In the genomic region with DNA sequence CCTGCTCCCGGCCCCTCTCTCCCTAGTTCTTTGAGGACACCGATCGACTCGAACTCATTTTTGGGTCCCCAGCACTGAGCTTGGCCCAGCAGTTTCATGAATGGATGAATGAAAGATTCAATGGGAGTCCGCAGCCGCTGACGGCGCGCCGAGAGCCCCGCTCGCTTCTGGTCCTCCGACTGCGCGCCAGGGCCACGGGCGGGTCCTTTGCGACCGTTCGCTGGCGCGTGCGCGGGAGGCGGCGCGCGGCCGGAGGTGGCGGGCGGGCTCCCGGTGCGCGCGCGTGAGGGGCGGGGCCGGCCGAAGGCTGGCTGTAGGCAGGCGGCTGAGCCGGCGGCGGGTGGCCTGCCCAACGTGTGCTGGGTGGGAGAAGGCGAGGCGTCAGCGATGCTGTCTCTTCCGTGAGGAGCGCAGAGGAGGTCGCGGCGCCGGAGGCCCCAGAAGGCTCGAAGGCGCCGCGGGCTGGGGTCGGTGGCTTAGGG, we compare ENCODE assay signal across 1 cellular context.
TF ChIP-seq lines count a peak whose summit lies in the region.

Gene MAST2 (plus strand): TSS at position 314 of the 482 bp plus-strand sequence. CDS start 284 bp downstream, outside the sequence.

TF ChIP-seq in SK-N-SH, 30 proteins besides CTCF, POLR2A, EP300 and RAD21 (continued from another document):
- TF ChIP-seq POLR2AphosphoS5 (IDR thresholded peaks at IDR 0.05; ENCODE audit: low read depth, low read length) (peak; percentile 57), EZH2phosphoT487 (IDR thresholded peaks at IDR 0.05; ENCODE audit: borderline replicate concordance, low read depth) (no peak), SIN3A (IDR thresholded peaks at IDR 0.05; ENCODE audit: borderline replicate concordance, low read depth, low read length) (no peak)
- TF ChIP-seq, protein P1, sequence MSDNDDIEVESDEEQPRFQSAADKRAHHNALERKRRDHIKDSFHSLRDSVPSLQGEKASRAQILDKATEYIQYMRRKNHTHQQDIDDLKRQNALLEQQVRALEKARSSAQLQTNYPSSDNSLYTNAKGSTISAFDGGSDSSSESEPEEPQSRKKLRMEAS (IDR thresholded peaks at IDR 0.05; ENCODE audit: low read depth) = no peak
